ENCODE assay signal across 27 cellular contexts in genomic region chr1:99634971-99635624, GRCh38. TPM values are rescaled to one million over a fixed set of nuclear protein-coding genes. Genes with fewer than 3 reads are reported as not detected.
"Had no signal": no experiment of that assay in that cellular context is flagged by ENCODE, and none has a peak within 500 bp of the region (broad histone marks: within the 10 kb centered on the region; RNA-seq: fewer than 3 reads in every experiment).

No MANE protein-coding gene starts in this region.

- FAIRE-seq: astrocyte, small intestine had no signal

- H3K4me1 ChIP-seq: breast epithelium, esophagus squamous epithelium, stomach had no signal

- ATAC-seq: activated CD4-positive, alpha-beta T cell treated with anti-CD3 and anti-CD28 coated beads for 36 hours; gastroesophageal sphincter; heart left ventricle; left cardiac atrium; sciatic nerve; stimulated activated memory B cell treated with anti-CD40 and anti-IgM and Interleukin-4, amounts not matched to agents 10 μg/mL and 1 μg/mL and 100 μg/mL, for 72 hours; T-helper 17 cell had no signal

- H3K9me3 ChIP-seq: breast epithelium, esophagus squamous epithelium, gastroesophageal sphincter, heart left ventricle, stomach, testis had no signal

- H3K27ac ChIP-seq: coronary artery, esophagus squamous epithelium, gastroesophageal sphincter, stomach had no signal

- H3K4me3 ChIP-seq: breast epithelium, coronary artery, esophagus squamous epithelium, gastroesophageal sphincter, heart left ventricle, stomach, testis had no signal

- DNase-seq: activated B cell treated with CpG ODN at 0.5 μM for 24 hours; activated CD4-positive, alpha-beta T cell treated with anti-CD3 and anti-CD28 coated beads for 36 hours; activated CD4-positive, alpha-beta T cell treated with anti-CD3 and anti-CD28 coated beads, Interleukin-2, amount 50 U/mL, for 4 hours; activated CD8-positive, alpha-beta memory T cell treated with anti-CD3 and anti-CD28 coated beads for 24 hours; activated CD8-positive, alpha-beta memory T cell treated with anti-CD3 and anti-CD28 coated beads, Interleukin-2, amount 50 U/mL, for 4 hours; activated naive CD4-positive, alpha-beta T cell treated with Interleukin-2 at 50 U/mL for 16 hours; activated naive CD8-positive, alpha-beta T cell treated with anti-CD3 and anti-CD28 coated beads for 36 hours; activated T-cell treated with anti-CD3 and anti-CD28 coated beads, Interleukin-2, amount 50 U/mL, for 48 hours; esophagus squamous epithelium; heart left ventricle; islet precursor cell; left cardiac atrium; nephron progenitor cell; nucleus accumbens; small intestine; stimulated activated CD4-positive, alpha-beta T cell treated with anti-CD3 and anti-CD28 coated beads, Interleukin-15, amount 100 ng/mL, for 24 hours; stomach; T-helper 17 cell; testis; trophoblast cell had no signal

- H3K27me3 ChIP-seq: breast epithelium, esophagus squamous epithelium, gastroesophageal sphincter, heart left ventricle, stomach, testis had no signal

- H3K36me3 ChIP-seq: breast epithelium, esophagus squamous epithelium, gastroesophageal sphincter, heart left ventricle, stomach had no signal

RNA-seq across cellular contexts. Expression of gene PALMD, which starts 10.8 kb away (rescaled TPM):
- total RNA-seq: activated B cell treated with CpG ODN at 0.5 μM for 24 hours; activated CD4-positive, alpha-beta T cell treated with anti-CD3 and anti-CD28 coated beads for 36 hours; activated naive CD8-positive, alpha-beta T cell treated with anti-CD3 and anti-CD28 coated beads for 36 hours; mononuclear cell; T-helper 17 cell had no signal
